ENCODE assay signal across 24 cellular contexts in the genomic region with DNA sequence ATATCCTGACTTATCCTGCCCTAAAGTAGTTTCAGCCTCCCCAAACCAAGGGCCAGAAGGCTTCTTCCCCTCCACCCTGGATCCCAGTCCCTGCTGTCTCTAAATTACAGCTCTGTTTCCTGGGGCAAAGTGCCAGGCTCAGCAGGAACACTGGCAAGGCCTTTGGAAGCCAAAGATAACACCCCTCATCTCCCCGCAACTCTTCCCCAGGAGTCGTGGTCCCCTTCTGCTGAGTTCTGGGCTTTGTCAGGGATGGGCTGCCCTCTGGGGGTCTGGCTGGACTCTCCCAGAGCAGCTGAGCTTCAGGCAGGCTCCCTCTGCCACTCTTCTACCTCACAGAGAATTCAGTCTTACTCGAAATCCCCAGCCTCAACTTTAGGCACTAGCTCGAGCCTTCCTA. TPM values are rescaled to one million over a fixed set of nuclear protein-coding genes. Genes with fewer than 3 reads are reported as not detected.
A peak's percentile ranks its signal among the peaks of the same experiment; 100 is the strongest.
DNase-seq lines count a peak whose midpoint lies in the region; ATAC-seq, FAIRE-seq and TF ChIP-seq lines count a peak whose summit lies in the region.
"Had no signal": no experiment of that assay in that cellular context is flagged by ENCODE, and none has a peak within 500 bp of the region (broad histone marks: within the 10 kb centered on the region; RNA-seq: fewer than 3 reads in every experiment).

No MANE protein-coding gene starts in this region.

- H2BK120ac ChIP-seq in mesenchymal stem cell (ENCODE audit: low read depth, low read length) = no peak overlapping the region

- no peaks in the 10 kb centered on the region for H3K79me1 ChIP-seq in mesenchymal stem cell (replicated peaks; ENCODE audit: low read length, poor library complexity, severe bottlenecking)

- no peaks in the 10 kb centered on the region; the same call in 1 of the 2 replicates for H3K27me3 ChIP-seq in H7 (ENCODE audit: control insufficient read depth, insufficient read depth, low read length)
- H3K27me3 ChIP-seq in mesenchymal stem cell (ENCODE audit: control insufficient read depth in 1 of 2, insufficient read depth in 1 of 2, low read length in 2 of 2) = no peaks in the 10 kb centered on the region
- H3K27me3 ChIP-seq: breast epithelium had no signal

- no peak for TF ChIP-seq POLR2A in GM12891 (IDR thresholded peaks at IDR 0.05; ENCODE audit: low read depth, low read length)

- H2BK5ac ChIP-seq in mesenchymal stem cell (ENCODE audit: low read depth, low read length, poor library complexity, severe bottlenecking) = no peak overlapping the region

- H3K4me1 ChIP-seq in mesenchymal stem cell (ENCODE audit: control insufficient read depth, insufficient read depth, low read depth, low read length) = peaks cover 2% of the 10 kb centered on the region
- H3K4me1 ChIP-seq: breast epithelium had no signal

- no peak overlapping the region for H2AK5ac ChIP-seq in mesenchymal stem cell (ENCODE audit: low read length, severe bottlenecking)

- peak overlapping the region in 1 of 2 experiments; percentile 56 for H2BK12ac ChIP-seq in mesenchymal stem cell (ENCODE audit: low read length in 2 of 2)

- no peaks in the 10 kb centered on the region for H3K9me3 ChIP-seq in mesenchymal stem cell (ENCODE audit: control insufficient read depth, low read length)
- H3K9me3 ChIP-seq: breast epithelium had no signal

- H4K91ac ChIP-seq in mesenchymal stem cell (ENCODE audit: low read length) = no peak overlapping the region

- FAIRE-seq in GM12891 (lab: Jason Lieb, UNC) = no peak
- FAIRE-seq: GM12878, HTR-8/SVneo had no signal

- ATAC-seq in GM18858 (IDR thresholded peaks at IDR 0.05; ENCODE audit: unreplicated experiment) (no peak), HG03571 (IDR thresholded peaks at IDR 0.05; ENCODE audit: unreplicated experiment) (no peak)
- ATAC-seq: activated CD8-positive, alpha-beta memory T cell treated with anti-CD3 and anti-CD28 coated beads, Interleukin-2, amount 10 ng/mL, durations not matched to agents 7 days and 5 days; activated T-helper 17 cell treated with anti-CD3 and anti-CD28 coated beads, Interleukin-2, amount 50 U/mL, for 72 hours; esophagus mucosa; left colon had no signal

- H3K27ac ChIP-seq in mesenchymal stem cell (ENCODE audit: low read length, poor library complexity, severe bottlenecking) = no peak overlapping the region
- H3K27ac ChIP-seq: breast epithelium had no signal

- H3K4me2 ChIP-seq in mesenchymal stem cell (ENCODE audit: low read length, poor library complexity, severe bottlenecking) = no peak overlapping the region

- no peak overlapping the region for H3K9ac ChIP-seq in mesenchymal stem cell (ENCODE audit: low read length)

- H3K14ac ChIP-seq in mesenchymal stem cell (ENCODE audit: low read length in 2 of 2) = no peak overlapping the region

- TF ChIP-seq CTCF in choroid plexus epithelial cell (conservative IDR thresholded peaks at IDR 0.05; ENCODE audit: low read depth, low read length) = peak; percentile 30

- H3K36me3 ChIP-seq in H7 (replicated peaks; ENCODE audit: control insufficient read depth, insufficient read depth, low read length) (no peaks in the 10 kb centered on the region), mesenchymal stem cell (ENCODE audit: control insufficient read depth in 1 of 2, insufficient read depth in 2 of 2, low read depth in 1 of 2, low read length in 2 of 2) (peaks cover 0 to 3% of the 10 kb centered on the region in 2 experiments)
- H3K36me3 ChIP-seq: breast epithelium had no signal

- H3K4ac ChIP-seq in mesenchymal stem cell (ENCODE audit: low read depth in 1 of 2, low read length in 2 of 2) = no peak overlapping the region

- peak overlapping the region in 1 of 2 experiments; percentile 67 for H3K18ac ChIP-seq in mesenchymal stem cell (ENCODE audit: low read depth in 1 of 2, low read length in 2 of 2)

- H2AFZ ChIP-seq in mesenchymal stem cell (ENCODE audit: low read depth, low read length) = no peak overlapping the region

- H2BK15ac ChIP-seq in mesenchymal stem cell (ENCODE audit: low read depth, poor library complexity, severe bottlenecking) = peak overlapping the region; percentile 8

- no peak overlapping the region for H3K23ac ChIP-seq in mesenchymal stem cell (ENCODE audit: low read length in 2 of 2)

- peak overlapping the region; percentile 35 for H4K8ac ChIP-seq in mesenchymal stem cell (ENCODE audit: low read length)

- DNase-seq in H7 (peak; percentile 20), NCI-H446 (lab: John Stamatoyannopoulos, UW) (peak; percentile 38 to 74), choroid plexus epithelial cell (ENCODE audit: low read depth) (peak; percentile 17), mesenchymal stem cell (no peak), GM12891 (ENCODE audit: insufficient read length, low spot score) (no peak), CD1c-positive myeloid dendritic cell (ENCODE audit: extremely low spot score) (no peak)
- DNase-seq: activated CD8-positive, alpha-beta memory T cell treated with anti-CD3 and anti-CD28 coated beads, Interleukin-2, amount 10 ng/mL, durations not matched to agents 7 days and 5 days; activated naive CD8-positive, alpha-beta T cell treated with anti-CD3 and anti-CD28 coated beads for 36 hours; GF-D8; Karpas-422; left colon; NCI-H1105; NCI-H2107; NCI-H69; stimulated activated CD4-positive, alpha-beta T cell treated with anti-CD3 and anti-CD28 coated beads, Interleukin-4, amount 100 ng/mL, for 24 hours had no signal

- H3K4me3 ChIP-seq in H7 (ENCODE audit: insufficient read depth, low read depth, low read length) = no peak overlapping the region
- no peak overlapping the region for H3K4me3 ChIP-seq in choroid plexus epithelial cell (ENCODE audit: low read depth, low read length)
- H3K4me3 ChIP-seq in mesenchymal stem cell (ENCODE audit: insufficient read depth in 1 of 2, low read depth in 1 of 2, low read length in 2 of 2) = no peak overlapping the region
- H3K4me3 ChIP-seq: breast epithelium, GM12878, skin epidermis had no signal

- WGBS in mesenchymal stem cell = 84% methylated on average over 4 of the region's 4 CpGs

TF ChIP-seq in GM12891, 5 proteins besides CTCF, POLR2A, EP300 and RAD21:
- TF ChIP-seq POLR2AphosphoS5 (IDR thresholded peaks at IDR 0.05; ENCODE audit: low read depth, low read length) (no peak), TAF1 (IDR thresholded peaks at IDR 0.05; ENCODE audit: low read depth, low read length) (no peak), SPI1 (IDR thresholded peaks at IDR 0.05; ENCODE audit: low read depth, low read length) (no peak), POU2F2 (IDR thresholded peaks at IDR 0.05; ENCODE audit: low read depth, low read length) (no peak), PAX5 (IDR thresholded peaks at IDR 0.05; ENCODE audit: insufficient read depth, low read length, severe bottlenecking) (no peak)

RNA-seq across cellular contexts. Expression of gene AMPD3, which starts 53.8 kb away (rescaled TPM):
- 2.2 and 3.8 TPM in 2 replicates for total RNA-seq in H7 (2014; rRNA removed; shearing (Covaris generic))
- 19.4 TPM for polyA plus RNA-seq in mesenchymal stem cell (2013, experiment 1 of 2)
- 19.7 TPM for polyA plus RNA-seq in mesenchymal stem cell (2013, experiment 2 of 2)
- 17.0 TPM for polyA plus RNA-seq in GM12891 (2012; ENCODE audit: low read depth, missing spikeins)
- polyA plus RNA-seq: neural cell had no signal

Comparison
In these comparisons a context has a peak if more than half of its experiments do, and no peak if none do; other contexts are left out.
1. DNase-seq: peak in H7 (single experiment), NCI-H446 (2 of 2) and choroid plexus epithelial cell (single experiment); none in mesenchymal stem cell (single experiment), GM12891 (single experiment) and CD1c-positive myeloid dendritic cell (single experiment).